In the genomic region with DNA sequence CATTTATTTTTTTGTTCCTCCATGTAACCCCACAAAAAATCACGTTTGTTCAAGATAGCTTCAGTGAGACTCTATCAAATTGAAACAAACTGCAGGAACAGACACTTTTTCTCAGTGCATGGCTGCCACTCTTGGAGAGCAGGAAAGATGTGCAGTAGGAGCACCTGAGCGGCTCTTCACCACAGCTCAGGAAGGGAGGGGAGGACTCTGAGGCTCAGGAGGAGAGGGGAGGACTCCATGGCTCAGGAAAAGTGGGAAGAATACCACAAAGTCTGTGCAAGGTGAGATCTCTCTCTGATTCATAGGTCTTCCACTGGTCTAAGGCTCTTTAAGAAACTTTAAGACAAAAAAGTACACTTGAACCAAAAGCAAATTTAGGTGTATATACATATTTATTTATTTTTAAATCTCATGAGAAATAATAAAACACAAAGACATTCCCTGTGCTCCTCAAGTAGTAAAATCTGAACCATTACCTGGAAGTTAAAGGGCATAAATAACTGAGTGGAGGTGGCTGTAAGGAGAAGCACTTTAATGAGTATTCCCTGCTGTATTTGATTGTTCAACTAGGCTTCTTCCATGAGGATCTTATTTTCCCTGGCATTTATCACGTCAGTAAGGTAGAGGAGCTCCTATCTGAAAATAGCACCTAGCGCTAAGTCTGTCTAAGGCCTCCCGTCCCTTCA, we compare ENCODE assay signal across 1 cellular context.
TF ChIP-seq lines count a peak whose summit lies in the region.

No MANE protein-coding gene starts in this region.

TF ChIP-seq in GM23338, 12 proteins besides CTCF, POLR2A, EP300 and RAD21 (continued from another document):
- TF ChIP-seq, protein P1, sequence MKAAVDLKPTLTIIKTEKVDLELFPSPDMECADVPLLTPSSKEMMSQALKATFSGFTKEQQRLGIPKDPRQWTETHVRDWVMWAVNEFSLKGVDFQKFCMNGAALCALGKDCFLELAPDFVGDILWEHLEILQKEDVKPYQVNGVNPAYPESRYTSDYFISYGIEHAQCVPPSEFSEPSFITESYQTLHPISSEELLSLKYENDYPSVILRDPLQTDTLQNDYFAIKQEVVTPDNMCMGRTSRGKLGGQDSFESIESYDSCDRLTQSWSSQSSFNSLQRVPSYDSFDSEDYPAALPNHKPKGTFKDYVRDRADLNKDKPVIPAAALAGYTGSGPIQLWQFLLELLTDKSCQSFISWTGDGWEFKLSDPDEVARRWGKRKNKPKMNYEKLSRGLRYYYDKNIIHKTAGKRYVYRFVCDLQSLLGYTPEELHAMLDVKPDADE (IDR thresholded peaks at IDR 0.05) = no peak; the same call in 1 of the 2 replicates
- TF ChIP-seq ZNF114 (CRISPR knock-in tag; IDR thresholded peaks at IDR 0.05) = no peak
- no peak for TF ChIP-seq JUNB (IDR thresholded peaks at IDR 0.05; ENCODE audit: unreplicated experiment)
- TF ChIP-seq EZH2phosphoT487 (IDR thresholded peaks at IDR 0.05; ENCODE audit: unreplicated experiment) = no peak
